12 cellular contexts compared by ENCODE assay signal in genomic region chr12:96242597-96242996, GRCh38. TPM values are rescaled to one million over a fixed set of nuclear protein-coding genes. Genes with fewer than 3 reads are reported as not detected.
A peak's percentile ranks its signal among the peaks of the same experiment; 100 is the strongest.
DNase-seq lines count a peak whose midpoint lies in the region; ATAC-seq and TF ChIP-seq lines count a peak whose summit lies in the region.
"Had no signal": no experiment of that assay in that cellular context is flagged by ENCODE, and none has a peak within 500 bp of the region (broad histone marks: within the 10 kb centered on the region; RNA-seq: fewer than 3 reads in every experiment).

No MANE protein-coding gene starts in this region.

- H3K36me3 ChIP-seq in CD4-positive, alpha-beta memory T cell (ENCODE audit: insufficient read depth, low read length) = peaks cover 8% of the 10 kb centered on the region
- H3K36me3 ChIP-seq in esophagus (ENCODE audit: control insufficient read depth in 2 of 2, insufficient read depth in 2 of 2, low read length in 1 of 2) (peaks cover 4 to 12% of the 10 kb centered on the region in 2 donors), rectal smooth muscle tissue (ENCODE audit: control insufficient read depth, insufficient read depth, low read length) (peaks cover 10% of the 10 kb centered on the region)

- intact Hi-C loops in CD4-positive, alpha-beta memory T cell (cut with micrococcal nuclease) = loop anchor here (1.0 kb wide), 1 partner anchor 158 kb away; the partner anchor contains the start of gene CDK17

- H3K9ac ChIP-seq in rectal smooth muscle tissue (ENCODE audit: low read length) = no peak overlapping the region

- H3K27ac Mint-ChIP-seq in CD4-positive, alpha-beta memory T cell = peak overlapping the region; percentile 99 to 100 (median 100)
- H3K27ac Mint-ChIP-seq: activated B cell treated with CpG ODN at 0.5 μM for 24 hours had no signal

- peaks cover 54% of the 10 kb centered on the region for H3K4me1 ChIP-seq in CD4-positive, alpha-beta memory T cell (ENCODE audit: insufficient read depth, low read length)
- H3K4me1 ChIP-seq in esophagus (ENCODE audit: control insufficient read depth in 2 of 2, insufficient read depth in 2 of 2, low read length in 1 of 2) (peaks cover 5 to 11% of the 10 kb centered on the region in 2 donors), rectal smooth muscle tissue (ENCODE audit: control insufficient read depth, insufficient read depth, low read length) (peaks cover 51% of the 10 kb centered on the region)

- CTCF ChIA-PET in CD4-positive, alpha-beta memory T cell (lab: Charles Lee; ENCODE audit: partially characterized antibody) = interaction anchor here (0.8 to 5.5 kb wide), 3 partner anchors 28 to 274 kb away, joined by 3 to 20 read pairs (median 5); partner anchors contain the start of gene CDK17
- CTCF ChIA-PET in RWPE1 (lab: Yijun Ruan, JAX) = no interaction called here

- H3K4me3 Mint-ChIP-seq in CD4-positive, alpha-beta memory T cell = peak overlapping the region in 7 of 8 donors; percentile 5 to 94 (median 66)
- H3K4me3 Mint-ChIP-seq: activated B cell treated with CpG ODN at 0.5 μM for 24 hours had no signal

- H3K36me3 Mint-ChIP-seq in CD4-positive, alpha-beta memory T cell = peaks cover 24 to 52% of the 10 kb centered on the region in 2 donors

- DNase-seq in CD4-positive, alpha-beta memory T cell = peak in 1 of 5 donors; percentile 64
- DNase-seq in RWPE1 (ENCODE audit: low spot score) (no peak), RPMI8226 (no peak), EL (no peak)
- DNase-seq: activated B cell treated with CpG ODN at 0.5 μM for 24 hours, erythroblast, NCI-H2029 treated with DMSO at 0.1 percent for 48 hours had no signal

- ATAC-seq in GM18868 (IDR thresholded peaks at IDR 0.05; ENCODE audit: unreplicated experiment) = no peak
- no peak for ATAC-seq in HG02571 (IDR thresholded peaks at IDR 0.05; ENCODE audit: unreplicated experiment)
- ATAC-seq: Panc1 had no signal

- H3K27me3 Mint-ChIP-seq in CD4-positive, alpha-beta memory T cell = no peaks in the 10 kb centered on the region
- H3K27me3 Mint-ChIP-seq: activated B cell treated with CpG ODN at 0.5 μM for 24 hours had no signal

- no peaks in the 10 kb centered on the region for H3K9me3 ChIP-seq in CD4-positive, alpha-beta memory T cell (ENCODE audit: control insufficient read depth in 1 of 2, low read length in 2 of 2)
- no peaks in the 10 kb centered on the region for H3K9me3 ChIP-seq in esophagus (ENCODE audit: control insufficient read depth in 2 of 2, insufficient read depth in 1 of 2, low read depth in 1 of 2, low read length in 1 of 2)

- POLR2A ChIA-PET in CD4-positive, alpha-beta memory T cell (lab: Charles Lee; ENCODE audit: partially characterized antibody) = interaction anchor here (0.8 to 1.8 kb wide), 5 partner anchors 31 to 300 kb away, joined by 3 to 18 read pairs (median 5); partner anchors contain the start of genes CCDC38 and CDK17
- POLR2A ChIA-PET in RWPE1 (lab: Yijun Ruan, JAX; ENCODE audit: low non-redundant PET) = no interaction called here

- no peaks in the 10 kb centered on the region for H3K27me3 ChIP-seq in CD4-positive, alpha-beta memory T cell (ENCODE audit: insufficient read depth, low read length)
- H3K27me3 ChIP-seq in esophagus (ENCODE audit: control insufficient read depth in 1 of 2, insufficient read depth in 2 of 2, low read length in 2 of 2) (no peaks in the 10 kb centered on the region), rectal smooth muscle tissue (ENCODE audit: control insufficient read depth, insufficient read depth, low read length) (no peaks in the 10 kb centered on the region)

- no peak overlapping the region for H3K4me3 ChIP-seq in CD4-positive, alpha-beta memory T cell (ENCODE audit: low read length in 2 of 2)
- no peak overlapping the region for H3K4me3 ChIP-seq in esophagus (ENCODE audit: low read depth in 1 of 2, low read length in 2 of 2)
- H3K4me3 ChIP-seq in rectal smooth muscle tissue (ENCODE audit: low read length) = peak overlapping the region; percentile 9

- H3K4me1 Mint-ChIP-seq in CD4-positive, alpha-beta memory T cell = peaks cover 50 to 78% (median 63%) of the 10 kb centered on the region in 4 donors

- H3K27ac ChIP-seq in CD4-positive, alpha-beta memory T cell (ENCODE audit: low read depth, low read length) = peak overlapping the region; percentile 97
- H3K27ac ChIP-seq in RWPE1 (peak overlapping the region; percentile 41), esophagus (ENCODE audit: low read depth in 2 of 2, low read length in 1 of 2) (peak overlapping the region; percentile 49 to 54), rectal smooth muscle tissue (ENCODE audit: low read depth, low read length) (peak overlapping the region; percentile 88)

- 62 to 64% methylated on average over 12 of the region's 12 CpGs for WGBS in esophagus, 2 donors

- no peaks in the 10 kb centered on the region for H3K9me3 Mint-ChIP-seq in CD4-positive, alpha-beta memory T cell
- H3K9me3 Mint-ChIP-seq: activated B cell treated with CpG ODN at 0.5 μM for 24 hours had no signal

- TF ChIP-seq CTCF in RWPE1 (conservative IDR thresholded peaks at IDR 0.05; ENCODE audit: low read depth) = no peak

RNA-seq across cellular contexts. Expression of gene ELK3, which starts 48.4 kb away (rescaled TPM):
- 10 to 100 TPM; 56.4 to 56.5 TPM for total RNA-seq in CD4-positive, alpha-beta memory T cell
- polyA plus RNA-seq in CD4-positive, alpha-beta memory T cell = 10 to 100 TPM; 20.8 to 56.5 TPM
- polyA plus RNA-seq in esophagus = 10 to 100 TPM; 15.8 to 17.0 TPM

Comparison
In these comparisons a context has a peak if more than half of its experiments do, and no peak if none do; other contexts are left out.
1. H3K27ac ChIP-seq: peak in every context shown above with its lines; median percentile 97 in CD4-positive, alpha-beta memory T cell; 88 in rectal smooth muscle tissue; 52 in esophagus; 41 in RWPE1.